In the genomic region with DNA sequence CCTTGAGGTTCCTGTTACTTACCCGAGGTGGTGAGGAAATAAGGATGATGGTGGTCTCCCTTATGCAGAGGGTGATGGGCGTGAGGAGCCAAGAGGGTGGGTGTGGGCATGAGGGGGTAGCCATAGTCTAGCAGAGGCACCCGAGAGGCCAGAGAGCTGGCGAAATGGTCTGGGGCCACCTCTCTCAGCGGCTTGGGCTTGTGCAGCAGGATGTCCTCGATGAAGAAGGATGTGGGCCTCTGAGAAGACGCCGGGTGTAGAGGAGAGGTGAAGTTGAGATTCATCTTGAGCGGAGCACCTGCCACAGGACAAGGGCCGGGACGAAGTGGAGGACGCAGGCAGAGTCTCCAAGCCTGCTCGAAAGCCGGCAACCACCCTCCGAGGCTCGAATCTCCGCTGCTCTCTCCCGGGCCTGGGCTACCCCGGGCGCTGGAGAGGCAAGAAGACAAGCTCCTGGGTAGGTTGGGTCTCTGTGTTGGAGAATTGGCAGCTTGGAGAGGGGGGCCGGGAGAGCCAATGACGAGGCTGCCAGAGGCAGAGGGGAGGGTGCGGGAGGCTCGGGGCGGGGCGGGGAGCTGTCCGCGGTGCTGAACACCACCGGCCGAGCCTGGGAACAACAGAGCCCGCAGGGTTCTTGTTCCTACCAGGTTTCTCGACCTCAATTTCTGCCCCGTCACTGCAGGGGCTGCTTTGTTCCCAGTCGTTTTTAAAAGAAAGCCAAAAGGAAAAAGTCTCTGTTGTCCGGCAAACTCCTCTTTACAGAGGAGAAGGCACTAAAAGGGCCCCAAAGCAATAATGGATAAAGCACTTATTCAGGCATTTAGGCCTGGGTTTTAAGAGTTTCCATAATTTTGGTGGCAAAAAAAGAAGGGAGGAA, we compare ENCODE assay signal across 9 cellular contexts. TPM values are rescaled to one million over a fixed set of nuclear protein-coding genes. Genes with fewer than 3 reads are reported as not detected.
DNase-seq lines count a peak whose midpoint lies in the region; ATAC-seq and TF ChIP-seq lines count a peak whose summit lies in the region.
"Had no signal": no experiment of that assay in that cellular context is flagged by ENCODE, and none has a peak within 500 bp of the region (broad histone marks: within the 10 kb centered on the region; RNA-seq: fewer than 3 reads in every experiment).

Gene BSX (minus strand): TSS at position 447 of the 877 bp plus-strand sequence. CDS start 163 bp downstream, at position 284.

- H3K4me3 ChIP-seq in skeletal muscle satellite cell (ENCODE audit: low read length), result no peak within 1 kb of the TSS

- no peak within 1 kb of the TSS for H3K4me3 Mint-ChIP-seq in activated T-helper 1 cell treated with anti-CD3 and anti-CD28 coated beads, Interleukin-12 subunit alpha, Interleukin-12 subunit beta, Interleukin-2, Interleukin-4 antibody, amounts not matched to agents 30 ng/mL and 10 ng/mL and 1 ng/mL, durations not matched to agents 14 hours and 24 hours and 36 hours

- intact Hi-C loops in activated T-helper 1 cell treated with anti-CD3 and anti-CD28 coated beads, Interleukin-12 subunit alpha, Interleukin-12 subunit beta, Interleukin-2, Interleukin-4 antibody, amounts not matched to agents 30 ng/mL and 10 ng/mL and 1 ng/mL, durations not matched to agents 14 hours and 24 hours and 36 hours (cut with micrococcal nuclease), result loop anchor here (5.0 to 10.0 kb wide), 4 partner anchors 41 to 1863 kb away; partner anchors contain the start of genes JHY and SCN3B
- intact Hi-C loops in left cardiac atrium (cut with DNase I), result no loop called here

- no peak within 1 kb of the TSS for H3K27ac Mint-ChIP-seq in activated T-helper 1 cell treated with anti-CD3 and anti-CD28 coated beads, Interleukin-12 subunit alpha, Interleukin-12 subunit beta, Interleukin-2, Interleukin-4 antibody, amounts not matched to agents 30 ng/mL and 10 ng/mL and 1 ng/mL, durations not matched to agents 14 hours and 24 hours and 36 hours

- no peak within 1 kb of the TSS for H3K9ac ChIP-seq in skeletal muscle satellite cell (ENCODE audit: low read depth, low read length)

- no peaks in the 10 kb centered on the region for H3K9me3 Mint-ChIP-seq in activated T-helper 1 cell treated with anti-CD3 and anti-CD28 coated beads, Interleukin-12 subunit alpha, Interleukin-12 subunit beta, Interleukin-2, Interleukin-4 antibody, amounts not matched to agents 30 ng/mL and 10 ng/mL and 1 ng/mL, durations not matched to agents 14 hours and 24 hours and 36 hours

- peaks cover 6% of the 10 kb centered on the region for H3K36me3 Mint-ChIP-seq in activated T-helper 1 cell treated with anti-CD3 and anti-CD28 coated beads, Interleukin-12 subunit alpha, Interleukin-12 subunit beta, Interleukin-2, Interleukin-4 antibody, amounts not matched to agents 30 ng/mL and 10 ng/mL and 1 ng/mL, durations not matched to agents 14 hours and 24 hours and 36 hours (ENCODE audit: low read depth)

- peaks cover 12% of the 10 kb centered on the region for H3K4me1 ChIP-seq in skeletal muscle satellite cell (ENCODE audit: control insufficient read depth, insufficient read depth, low read length)

- H3K27me3 Mint-ChIP-seq in activated T-helper 1 cell treated with anti-CD3 and anti-CD28 coated beads, Interleukin-12 subunit alpha, Interleukin-12 subunit beta, Interleukin-2, Interleukin-4 antibody, amounts not matched to agents 30 ng/mL and 10 ng/mL and 1 ng/mL, durations not matched to agents 14 hours and 24 hours and 36 hours (ENCODE audit: insufficient read depth), result peaks cover 90% of the 10 kb centered on the region

- H3K4me2 ChIP-seq in skeletal muscle satellite cell (ENCODE audit: low read length), result peak within 1 kb of the TSS; percentile 51

- ATAC-seq in left cardiac atrium (peak; percentile 86 to 89), HG02642 (IDR thresholded peaks at IDR 0.05; ENCODE audit: poor library complexity, unreplicated experiment) (no peak), GM18517 (IDR thresholded peaks at IDR 0.05; ENCODE audit: unreplicated experiment) (no peak), GM19023 (IDR thresholded peaks at IDR 0.05; ENCODE audit: unreplicated experiment) (no peak)

- peaks cover 5% of the 10 kb centered on the region for H3K9me3 ChIP-seq in skeletal muscle satellite cell (replicated peaks; ENCODE audit: low read length)

- no peak for TF ChIP-seq CTCF in GM20000 (IDR thresholded peaks at IDR 0.05; ENCODE audit: extremely low read depth, missing control alignments)

- DNase-seq in GM20000 (ENCODE audit: low spot score), result peak; percentile 73
- DNase-seq in NOMO-1 treated with DMSO at 0.1 percent for 48 hours (lab: John Stamatoyannopoulos, UW; ENCODE audit: unreplicated experiment), result peak; percentile 55
- peak; percentile 21 for DNase-seq in activated T-helper 1 cell treated with anti-CD3 and anti-CD28 coated beads, Interleukin-12 subunit alpha, Interleukin-12 subunit beta, Interleukin-2, Interleukin-4 antibody, amounts not matched to agents 30 ng/mL and 10 ng/mL and 1 ng/mL, durations not matched to agents 14 hours and 24 hours and 36 hours (ENCODE audit: low spot score)
- peak; percentile 63 for DNase-seq in left cardiac atrium

- H3K4me1 Mint-ChIP-seq in activated T-helper 1 cell treated with anti-CD3 and anti-CD28 coated beads, Interleukin-12 subunit alpha, Interleukin-12 subunit beta, Interleukin-2, Interleukin-4 antibody, amounts not matched to agents 30 ng/mL and 10 ng/mL and 1 ng/mL, durations not matched to agents 14 hours and 24 hours and 36 hours (ENCODE audit: low read depth), result peaks cover 25% of the 10 kb centered on the region

- peaks cover 94% of the 10 kb centered on the region for H3K27me3 ChIP-seq in skeletal muscle satellite cell (ENCODE audit: control insufficient read depth, insufficient read depth, low read length)

- no peaks in the 10 kb centered on the region for H3K36me3 ChIP-seq in skeletal muscle satellite cell (ENCODE audit: insufficient read depth, low read length)

RNA-seq across cellular contexts. Expression of gene BSX, which starts in this region (rescaled TPM):
- total RNA-seq in activated T-helper 1 cell treated with anti-CD3 and anti-CD28 coated beads, Interleukin-12 subunit alpha, Interleukin-12 subunit beta, Interleukin-2, Interleukin-4 antibody, amounts not matched to agents 30 ng/mL and 10 ng/mL and 1 ng/mL, durations not matched to agents 14 hours and 24 hours and 36 hours, result not detected in 2 replicates
- not detected for total RNA-seq in left cardiac atrium
- total RNA-seq in skeletal muscle satellite cell (2012; rRNA removed), result not detected in 2 replicates
- total RNA-seq: skeletal muscle tissue had no signal

Comparison
In these comparisons a context has a peak if more than half of its experiments do, and no peak if none do; other contexts are left out.
1. Peak in DNase-seq in activated T-helper 1 cell treated with anti-CD3 and anti-CD28 coated beads, Interleukin-12 subunit alpha, Interleukin-12 subunit beta, Interleukin-2, Interleukin-4 antibody, amounts not matched to agents 30 ng/mL and 10 ng/mL and 1 ng/mL, durations not matched to agents 14 hours and 24 hours and 36 hours; RNA of the gene not detected or under 1 TPM.
2. Peak in DNase-seq and ATAC-seq in left cardiac atrium; RNA of the gene not detected or under 1 TPM.
3. DNase-seq: peak in every context shown above with its lines; median percentile 73 in GM20000; 63 in left cardiac atrium; 55 in NOMO-1 treated with DMSO at 0.1 percent for 48 hours; 21 in activated T-helper 1 cell treated with anti-CD3 and anti-CD28 coated beads, Interleukin-12 subunit alpha, Interleukin-12 subunit beta, Interleukin-2, Interleukin-4 antibody, amounts not matched to agents 30 ng/mL and 10 ng/mL and 1 ng/mL, durations not matched to agents 14 hours and 24 hours and 36 hours.